ENCODE assay signal across 9 cellular contexts in genomic region chr13:33743438-33744368, GRCh38.
DNase-seq lines count a peak whose midpoint lies in the region; ATAC-seq and TF ChIP-seq lines count a peak whose summit lies in the region.
"Had no signal": no experiment of that assay in that cellular context is flagged by ENCODE, and none has a peak within 500 bp of the region (broad histone marks: within the 10 kb centered on the region; RNA-seq: fewer than 3 reads in every experiment).

No MANE protein-coding gene starts in this region.

- no peaks in the 10 kb centered on the region for H3K27me3 Mint-ChIP-seq in T-helper 2 cell treated with Interferon-gamma antibody and Interleukin-4, amounts not matched to agents 5 μg/mL and 100 μg/mL, for 36 hours (ENCODE audit: low read depth)

- H3K27ac ChIP-seq in dorsolateral prefrontal cortex, result no peak overlapping the region
- H3K27ac ChIP-seq: BLaER1 had no signal

- no peaks in the 10 kb centered on the region for H3K27me3 ChIP-seq in dorsolateral prefrontal cortex
- H3K27me3 ChIP-seq: BLaER1 had no signal

- no peaks in the 10 kb centered on the region for H3K36me3 Mint-ChIP-seq in T-helper 2 cell treated with Interferon-gamma antibody and Interleukin-4, amounts not matched to agents 5 μg/mL and 100 μg/mL, for 36 hours (ENCODE audit: low read depth)

- H3K4me1 Mint-ChIP-seq in T-helper 2 cell treated with Interferon-gamma antibody and Interleukin-4, amounts not matched to agents 5 μg/mL and 100 μg/mL, for 36 hours (ENCODE audit: low read depth), result peaks cover 21% of the 10 kb centered on the region

- no peak overlapping the region for H3K4me3 ChIP-seq in dorsolateral prefrontal cortex
- H3K4me3 ChIP-seq: BLaER1 had no signal

- peak; percentile 12 for DNase-seq in stimulated activated CD4-positive, alpha-beta T cell treated with anti-CD3 and anti-CD28 coated beads, Interleukin-15, amount 100 ng/mL, for 24 hours
- DNase-seq in stimulated activated CD4-positive, alpha-beta T cell treated with anti-CD3 and anti-CD28 coated beads, Interleukin-4, amount 100 ng/mL, for 1 hour, result no peak
- peak; percentile 26 for DNase-seq in T-helper 2 cell treated with Interferon-gamma antibody and Interleukin-4, amounts not matched to agents 5 μg/mL and 100 μg/mL, for 36 hours (ENCODE audit: low spot score)
- DNase-seq in dorsolateral prefrontal cortex, result no peak
- no peak for DNase-seq in activated gamma-delta T cell treated with Interleukin-2 at 50 U/mL for 16 hours
- no peak for DNase-seq in activated CD4-positive, CD25-positive, alpha-beta regulatory T cell (lab: John Stamatoyannopoulos, UW)
- DNase-seq in NCI-H2029 (lab: John Stamatoyannopoulos, UW), result no peak

- peak overlapping the region; percentile 68 for H3K4me3 Mint-ChIP-seq in T-helper 2 cell treated with Interferon-gamma antibody and Interleukin-4, amounts not matched to agents 5 μg/mL and 100 μg/mL, for 36 hours

- H3K27ac Mint-ChIP-seq in T-helper 2 cell treated with Interferon-gamma antibody and Interleukin-4, amounts not matched to agents 5 μg/mL and 100 μg/mL, for 36 hours, result peak overlapping the region; percentile 80

- TF ChIP-seq CTCF in dorsolateral prefrontal cortex (IDR thresholded peaks at IDR 0.05 in 54 of 56, conservative IDR thresholded peaks at IDR 0.05 in 2 of 56; ENCODE audit: low read depth in 1 of 56, partially characterized antibody in 56 of 56), result no peak

- peak; percentile 77 for ATAC-seq in HG03097 (IDR thresholded peaks at IDR 0.05; ENCODE audit: low FRiP score, unreplicated experiment)

- no peaks in the 10 kb centered on the region for H3K9me3 Mint-ChIP-seq in T-helper 2 cell treated with Interferon-gamma antibody and Interleukin-4, amounts not matched to agents 5 μg/mL and 100 μg/mL, for 36 hours

- intact Hi-C loops in dorsolateral prefrontal cortex (cut with DNase I), result no loop called here

Comparison
In these comparisons a context has a peak if more than half of its experiments do, and no peak if none do; other contexts are left out.
1. DNase-seq: peak in stimulated activated CD4-positive, alpha-beta T cell treated with anti-CD3 and anti-CD28 coated beads, Interleukin-15, amount 100 ng/mL, for 24 hours (single experiment) and T-helper 2 cell treated with Interferon-gamma antibody and Interleukin-4, amounts not matched to agents 5 μg/mL and 100 μg/mL, for 36 hours (single experiment); none in stimulated activated CD4-positive, alpha-beta T cell treated with anti-CD3 and anti-CD28 coated beads, Interleukin-4, amount 100 ng/mL, for 1 hour (single experiment), dorsolateral prefrontal cortex (0 of 10), activated gamma-delta T cell treated with Interleukin-2 at 50 U/mL for 16 hours (single experiment), activated CD4-positive, CD25-positive, alpha-beta regulatory T cell (0 of 4) and NCI-H2029 (single experiment).